ENCODE assay signal across 8 cellular contexts in the genomic region with DNA sequence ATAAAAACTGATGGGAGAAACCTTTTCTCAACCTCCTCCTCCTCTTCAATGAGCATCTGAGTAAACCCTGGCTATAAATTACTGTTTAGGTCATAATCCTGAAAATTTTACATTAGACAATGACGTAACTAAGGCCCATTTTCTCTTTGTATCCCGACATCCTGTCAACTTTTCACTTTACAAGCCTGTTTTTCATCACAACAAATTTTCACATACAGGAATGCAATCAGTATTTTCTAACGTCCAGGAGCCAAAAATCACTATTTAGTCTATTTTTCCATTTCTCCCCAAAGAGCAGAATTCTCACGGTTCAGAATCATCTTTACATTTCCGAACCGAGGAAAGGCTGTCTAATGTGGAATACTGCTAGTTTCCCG. TPM values are rescaled to one million over a fixed set of nuclear protein-coding genes. Genes with fewer than 3 reads are reported as not detected.
DNase-seq lines count a peak whose midpoint lies in the region; ATAC-seq, FAIRE-seq and TF ChIP-seq lines count a peak whose summit lies in the region.

No MANE protein-coding gene starts in this region.

- peaks cover 48% of the 10 kb centered on the region for H4K20me1 ChIP-seq in smooth muscle cell (ENCODE audit: low read depth)

- H3K27ac ChIP-seq in smooth muscle cell (ENCODE audit: low read depth): peak overlapping the region; percentile 94

- ATAC-seq in activated B cell treated with CpG ODN at 0.5 μM for 24 hours (ENCODE audit: low read depth): no peak

- H3K4me1 ChIP-seq in smooth muscle cell (ENCODE audit: low read depth): peaks cover 7% of the 10 kb centered on the region

- peak overlapping the region; percentile 97 for H3K9ac ChIP-seq in smooth muscle cell (ENCODE audit: low read depth)

- H3K79me2 ChIP-seq in smooth muscle cell (ENCODE audit: low read depth): peaks cover 48% of the 10 kb centered on the region

- H3K4me3 Mint-ChIP-seq in T-helper 2 cell treated with Interferon-gamma antibody and Interleukin-4, amounts not matched to agents 5 μg/mL and 100 μg/mL, for 36 hours: peak overlapping the region; percentile 81
- H3K4me3 Mint-ChIP-seq in activated B cell treated with CpG ODN at 0.5 μM for 24 hours: peak overlapping the region; percentile 57

- peak overlapping the region; percentile 70 for H3K27ac Mint-ChIP-seq in T-helper 2 cell treated with Interferon-gamma antibody and Interleukin-4, amounts not matched to agents 5 μg/mL and 100 μg/mL, for 36 hours
- no peak overlapping the region for H3K27ac Mint-ChIP-seq in activated B cell treated with CpG ODN at 0.5 μM for 24 hours

- POLR2A ChIA-PET in activated B cell treated with CpG ODN at 0.5 μM for 24 hours (lab: Charles Lee): no interaction called here

- no peak for TF ChIP-seq POLR2A in GM12891 (IDR thresholded peaks at IDR 0.05; ENCODE audit: low read depth, low read length)

- no peak for FAIRE-seq in GM12891 (lab: Jason Lieb, UNC)

- H3K4me3 ChIP-seq in smooth muscle cell: peak overlapping the region; percentile 92

- H3K36me3 ChIP-seq in smooth muscle cell (ENCODE audit: low read depth): no peaks in the 10 kb centered on the region

- peak overlapping the region; percentile 97 for H2AFZ ChIP-seq in smooth muscle cell (ENCODE audit: low read depth)

- CTCF ChIA-PET in activated B cell treated with CpG ODN at 0.5 μM for 24 hours (lab: Charles Lee): no interaction called here

- no peaks in the 10 kb centered on the region for H3K27me3 ChIP-seq in smooth muscle cell (ENCODE audit: low read depth)

- no peaks in the 10 kb centered on the region for H3K9me3 Mint-ChIP-seq in T-helper 2 cell treated with Interferon-gamma antibody and Interleukin-4, amounts not matched to agents 5 μg/mL and 100 μg/mL, for 36 hours
- H3K9me3 Mint-ChIP-seq in activated B cell treated with CpG ODN at 0.5 μM for 24 hours: no peaks in the 10 kb centered on the region

- peaks cover 16% of the 10 kb centered on the region for H3F3A ChIP-seq in smooth muscle cell (ENCODE audit: low read depth)

- WGBS in smooth muscle cell (ENCODE audit: low lambda C conversion rate): 2% methylated on average over 7 of the region's 7 CpGs

- peaks cover 44% of the 10 kb centered on the region for H3K4me1 Mint-ChIP-seq in T-helper 2 cell treated with Interferon-gamma antibody and Interleukin-4, amounts not matched to agents 5 μg/mL and 100 μg/mL, for 36 hours (ENCODE audit: low read depth)
- peaks cover 10% of the 10 kb centered on the region for H3K4me1 Mint-ChIP-seq in activated B cell treated with CpG ODN at 0.5 μM for 24 hours

- DNase-seq in T-helper 2 cell treated with Interferon-gamma antibody and Interleukin-4, amounts not matched to agents 5 μg/mL and 100 μg/mL, for 36 hours (ENCODE audit: low spot score): no peak
- DNase-seq in T-helper 2 cell (no peak), activated B cell treated with CpG ODN at 0.5 μM for 24 hours (no peak), hepatic stellate cell (ENCODE audit: low spot score) (peak; percentile 42), smooth muscle cell (lab: John Stamatoyannopoulos, UW; ENCODE audit: unreplicated experiment) (no peak), posterior cingulate gyrus (no peak), GM12891 (ENCODE audit: insufficient read length, low spot score) (no peak), NK-92 (lab: John Stamatoyannopoulos, UW; ENCODE audit: unreplicated experiment) (no peak)

- peaks cover 16% of the 10 kb centered on the region for H3K27me3 Mint-ChIP-seq in T-helper 2 cell treated with Interferon-gamma antibody and Interleukin-4, amounts not matched to agents 5 μg/mL and 100 μg/mL, for 36 hours (ENCODE audit: low read depth)
- H3K27me3 Mint-ChIP-seq in activated B cell treated with CpG ODN at 0.5 μM for 24 hours: peaks cover 36% of the 10 kb centered on the region

- H3K9me3 ChIP-seq in smooth muscle cell (replicated peaks; ENCODE audit: low read depth): no peaks in the 10 kb centered on the region

- TF ChIP-seq CTCF in activated B cell treated with CpG ODN at 0.5 μM for 24 hours (IDR thresholded peaks at IDR 0.05) (no peak), smooth muscle cell (IDR thresholded peaks at IDR 0.05; ENCODE audit: borderline replicate concordance, insufficient read depth, poor library complexity, severe bottlenecking) (no peak)

- peak overlapping the region; percentile 96 for H3K4me2 ChIP-seq in smooth muscle cell

- H3K36me3 Mint-ChIP-seq in T-helper 2 cell treated with Interferon-gamma antibody and Interleukin-4, amounts not matched to agents 5 μg/mL and 100 μg/mL, for 36 hours (ENCODE audit: low read depth): peaks cover 7% of the 10 kb centered on the region
- H3K36me3 Mint-ChIP-seq in activated B cell treated with CpG ODN at 0.5 μM for 24 hours (ENCODE audit: low read depth): peaks cover 2% of the 10 kb centered on the region

- intact Hi-C loops in activated B cell treated with CpG ODN at 0.5 μM for 24 hours (cut with micrococcal nuclease) (no loop called here), posterior cingulate gyrus (cut with DNase I) (loop anchor here (5.0 to 10.0 kb wide), 3 partner anchors 122 to 249 kb away; partner anchors contain the start of gene PRELID3A)

TF ChIP-seq in GM12891, 5 proteins besides CTCF, POLR2A, EP300 and RAD21:
- no peak for TF ChIP-seq TAF1 (IDR thresholded peaks at IDR 0.05; ENCODE audit: low read depth, low read length)
- TF ChIP-seq PAX5 (IDR thresholded peaks at IDR 0.05; ENCODE audit: insufficient read depth, low read length, severe bottlenecking): no peak
- TF ChIP-seq POLR2AphosphoS5 (IDR thresholded peaks at IDR 0.05; ENCODE audit: low read depth, low read length): no peak
- no peak for TF ChIP-seq SPI1 (IDR thresholded peaks at IDR 0.05; ENCODE audit: low read depth, low read length)
- TF ChIP-seq POU2F2 (IDR thresholded peaks at IDR 0.05; ENCODE audit: low read depth, low read length): no peak

RNA-seq across cellular contexts. Expression of gene SPIRE1, which starts 1.2 kb away (rescaled TPM):
- total RNA-seq in activated B cell treated with CpG ODN at 0.5 μM for 24 hours (2.5 and 2.9 TPM in 2 replicates), smooth muscle cell (18.1 and 25.8 TPM in 2 replicates)
- polyA plus RNA-seq in smooth muscle cell: 12.6 and 12.8 TPM in 2 replicates
- polyA plus RNA-seq in GM12891 (2012; ENCODE audit: low read depth, missing spikeins): 1.4 TPM

RNA-seq across cellular contexts. Expression of gene CEP76, which starts 45.9 kb away (rescaled TPM):
- 6.4 and 6.9 TPM in 2 replicates for total RNA-seq in activated B cell treated with CpG ODN at 0.5 μM for 24 hours
- total RNA-seq in smooth muscle cell: 11.7 and 21.2 TPM in 2 replicates
- polyA plus RNA-seq in smooth muscle cell: 2.8 and 3.0 TPM in 2 replicates
- 6.8 TPM for polyA plus RNA-seq in GM12891 (2012; ENCODE audit: low read depth, missing spikeins)

RNA-seq across cellular contexts. Expression of gene PSMG2, which starts 46.2 kb away (rescaled TPM):
- total RNA-seq in activated B cell treated with CpG ODN at 0.5 μM for 24 hours (67.4 and 69.1 TPM in 2 replicates), smooth muscle cell (80.1 and 80.4 TPM in 2 replicates)
- 67.0 and 71.3 TPM in 2 replicates for polyA plus RNA-seq in smooth muscle cell
- polyA plus RNA-seq in GM12891 (2012; ENCODE audit: low read depth, missing spikeins): 73.0 TPM
